7 cellular contexts compared by ENCODE assay signal in the genomic region with DNA sequence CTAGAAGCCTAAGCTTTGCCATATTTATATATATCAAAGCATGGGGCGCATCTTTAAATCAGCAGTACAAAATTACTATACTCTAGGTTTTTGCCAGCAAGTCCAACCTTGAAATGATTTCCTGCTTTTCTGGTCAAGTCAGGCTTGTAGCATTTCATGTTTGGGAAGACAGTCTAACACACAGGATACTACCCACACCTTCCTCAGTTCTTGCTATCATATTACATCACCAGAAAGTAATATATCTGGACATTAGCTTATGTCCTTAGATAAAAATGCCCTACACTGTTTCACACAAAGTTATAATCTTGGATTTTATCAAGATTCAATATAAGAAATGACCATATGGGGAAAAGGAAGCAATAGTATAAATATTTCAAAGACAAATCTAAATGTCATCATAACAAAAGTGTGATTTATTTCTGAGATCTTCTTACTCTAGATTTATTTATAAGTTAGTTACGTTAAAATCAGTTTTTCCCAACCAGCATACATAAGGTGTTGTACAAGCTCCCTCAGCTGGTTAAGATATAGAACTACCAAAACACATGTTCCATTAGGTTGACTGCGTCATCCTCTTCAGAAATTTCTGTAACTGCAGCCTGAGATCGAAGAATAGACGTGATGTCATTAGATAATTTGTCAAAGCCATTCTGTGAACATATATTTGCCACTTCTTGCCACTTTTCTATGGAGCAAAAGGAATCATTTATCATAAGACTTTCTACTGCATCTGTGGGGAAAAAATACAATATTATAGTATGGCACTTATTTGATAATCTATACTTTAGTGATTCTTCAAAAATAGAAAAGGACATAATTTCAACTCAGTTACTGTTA. TPM values are rescaled to one million over a fixed set of nuclear protein-coding genes. Genes with fewer than 3 reads are reported as not detected.
DNase-seq lines count a peak whose midpoint lies in the region; ATAC-seq, FAIRE-seq and TF ChIP-seq lines count a peak whose summit lies in the region.

No MANE protein-coding gene starts in this region.

- peak; percentile 90 for TF ChIP-seq RAD21 in HCT116 (IDR thresholded peaks at IDR 0.05; ENCODE audit: low read depth)

- no peak overlapping the region for H3K9ac ChIP-seq in HCT116 (ENCODE audit: low read length)

- H3K27ac ChIP-seq in HCT116 (ENCODE audit: low read depth, low read length): no peak overlapping the region
- no peak overlapping the region for H3K27ac ChIP-seq in heart right ventricle

- CTCF ChIA-PET in HCT116 (lab: Charles Lee): interaction anchor here (0.8 to 3.9 kb wide), 5 partner anchors 125 to 1069 kb away, joined by 3 to 46 read pairs (median 3); a partner anchor contains a TSS
- CTCF ChIA-PET in activated CD8-positive, alpha-beta T cell treated with anti-CD3 and anti-CD28 coated beads, Interleukin-2, amount 10 ng/mL, durations not matched to agents 7 days and 5 days (lab: Charles Lee): interaction anchor here (0.7 to 6.0 kb wide), 14 partner anchors 7 to 517 kb away, joined by 3 to 40 read pairs (median 4); a partner anchor contains a TSS

- no peaks in the 10 kb centered on the region for H3K36me3 ChIP-seq in HCT116 (ENCODE audit: control insufficient read depth in 1 of 2, insufficient read depth in 2 of 2, low read length in 2 of 2)
- no peaks in the 10 kb centered on the region for H3K36me3 ChIP-seq in heart right ventricle

- no peak overlapping the region for H2AFZ ChIP-seq in HCT116 (ENCODE audit: low read depth, low read length, poor library complexity, severe bottlenecking)

- H3K27me3 Mint-ChIP-seq in activated CD8-positive, alpha-beta T cell treated with anti-CD3 and anti-CD28 coated beads, Interleukin-2, amount 10 ng/mL, durations not matched to agents 7 days and 5 days (ENCODE audit: low read depth): no peaks in the 10 kb centered on the region
- H3K27me3 Mint-ChIP-seq in activated T-helper 1 cell treated with anti-CD3 and anti-CD28 coated beads, Interleukin-12 subunit alpha, Interleukin-12 subunit beta, Interleukin-2, Interleukin-4 antibody, amounts not matched to agents 30 ng/mL and 10 ng/mL and 1 ng/mL, durations not matched to agents 14 hours and 24 hours and 36 hours (ENCODE audit: insufficient read depth): no peaks in the 10 kb centered on the region

- WGBS in heart right ventricle, 2 donors: 23 to 30% methylated on average over 5 of the region's 5 CpGs

- TF ChIP-seq POLR2A in HCT116 (IDR thresholded peaks at IDR 0.05; ENCODE audit: borderline replicate concordance, extremely low read depth, insufficient read depth, insufficient read length): no peak

- H3K9me3 ChIP-seq in HCT116 (ENCODE audit: control insufficient read depth in 1 of 2, insufficient read depth in 1 of 2, low read depth in 1 of 2, low read length in 2 of 2) (no peaks in the 10 kb centered on the region), heart right ventricle (no peaks in the 10 kb centered on the region)

- no peak overlapping the region for H3K4me3 ChIP-seq in HCT116 (replicated peaks in 1 of 2; ENCODE audit: low read depth in 1 of 2, low read length in 2 of 2)
- H3K4me3 ChIP-seq in heart right ventricle: no peak overlapping the region

- RAD21 ChIA-PET in HCT116 (lab: Charles Lee; ENCODE audit: low non-redundant PET in 1 of 2, low total read pairs in 2 of 2, uncharacterized antibody in 2 of 2, unreplicated experiment in 2 of 2): interaction anchor here (1.2 to 1.9 kb wide), 2 partner anchors 276 kb away, joined by 4 to 5 read pairs; no protein-coding TSS in a partner anchor

- peak; percentile 81 for ATAC-seq in HCT116
- ATAC-seq in activated CD8-positive, alpha-beta T cell treated with anti-CD3 and anti-CD28 coated beads, Interleukin-2, amount 10 ng/mL, durations not matched to agents 7 days and 5 days: peak; percentile 77
- peak in 7 of 8 donors; percentile 66 to 80 (median 72) for ATAC-seq in heart right ventricle
- peak; percentile 75 for ATAC-seq in stimulated activated effector memory CD8-positive, alpha-beta T cell treated with anti-CD3 and anti-CD28 coated beads, Interleukin-12 subunit alpha, Interleukin-12 subunit beta, amount 100 ng/mL, for 72 hours

- no peak overlapping the region for H3K27ac Mint-ChIP-seq in activated CD8-positive, alpha-beta T cell treated with anti-CD3 and anti-CD28 coated beads, Interleukin-2, amount 10 ng/mL, durations not matched to agents 7 days and 5 days
- H3K27ac Mint-ChIP-seq in stimulated activated effector memory CD8-positive, alpha-beta T cell treated with anti-CD3 and anti-CD28 coated beads, Interleukin-12 subunit alpha, Interleukin-12 subunit beta, amount 100 ng/mL, for 72 hours: no peak overlapping the region
- H3K27ac Mint-ChIP-seq in activated T-helper 1 cell treated with anti-CD3 and anti-CD28 coated beads, Interleukin-12 subunit alpha, Interleukin-12 subunit beta, Interleukin-2, Interleukin-4 antibody, amounts not matched to agents 30 ng/mL and 10 ng/mL and 1 ng/mL, durations not matched to agents 14 hours and 24 hours and 36 hours: no peak overlapping the region

- no peaks in the 10 kb centered on the region for H3K9me2 ChIP-seq in HCT116 (ENCODE audit: insufficient read depth)

- H3K36me3 Mint-ChIP-seq in activated CD8-positive, alpha-beta T cell treated with anti-CD3 and anti-CD28 coated beads, Interleukin-2, amount 10 ng/mL, durations not matched to agents 7 days and 5 days (ENCODE audit: low read depth): no peaks in the 10 kb centered on the region
- no peaks in the 10 kb centered on the region for H3K36me3 Mint-ChIP-seq in stimulated activated effector memory CD8-positive, alpha-beta T cell treated with anti-CD3 and anti-CD28 coated beads, Interleukin-12 subunit alpha, Interleukin-12 subunit beta, amount 100 ng/mL, for 72 hours
- H3K36me3 Mint-ChIP-seq in activated T-helper 1 cell treated with anti-CD3 and anti-CD28 coated beads, Interleukin-12 subunit alpha, Interleukin-12 subunit beta, Interleukin-2, Interleukin-4 antibody, amounts not matched to agents 30 ng/mL and 10 ng/mL and 1 ng/mL, durations not matched to agents 14 hours and 24 hours and 36 hours (ENCODE audit: low read depth): no peaks in the 10 kb centered on the region

- H3K4me2 ChIP-seq in HCT116 (ENCODE audit: low read length): no peak overlapping the region

- no peaks in the 10 kb centered on the region for H3K27me3 ChIP-seq in HCT116 (ENCODE audit: insufficient read depth, low read length)
- H3K27me3 ChIP-seq in heart right ventricle: no peaks in the 10 kb centered on the region

- H3K4me3 Mint-ChIP-seq in activated CD8-positive, alpha-beta T cell treated with anti-CD3 and anti-CD28 coated beads, Interleukin-2, amount 10 ng/mL, durations not matched to agents 7 days and 5 days: no peak overlapping the region
- H3K4me3 Mint-ChIP-seq in stimulated activated effector memory CD8-positive, alpha-beta T cell treated with anti-CD3 and anti-CD28 coated beads, Interleukin-12 subunit alpha, Interleukin-12 subunit beta, amount 100 ng/mL, for 72 hours: no peak overlapping the region
- H3K4me3 Mint-ChIP-seq in activated T-helper 1 cell treated with anti-CD3 and anti-CD28 coated beads, Interleukin-12 subunit alpha, Interleukin-12 subunit beta, Interleukin-2, Interleukin-4 antibody, amounts not matched to agents 30 ng/mL and 10 ng/mL and 1 ng/mL, durations not matched to agents 14 hours and 24 hours and 36 hours: no peak overlapping the region

- intact Hi-C loops in HCT116 (cut with micrococcal nuclease) (loop anchor here (1.0 to 10.0 kb wide), 7 partner anchors 160 to 1071 kb away; a partner anchor contains a TSS), heart right ventricle (cut with DNase I) (loop anchor here in 6 of 10 donors (2.0 to 10.0 kb wide), 5 partner anchors 159 to 451 kb away; a partner anchor contains a TSS)
- intact Hi-C loops in activated T-helper 1 cell treated with anti-CD3 and anti-CD28 coated beads, Interleukin-12 subunit alpha, Interleukin-12 subunit beta, Interleukin-2, Interleukin-4 antibody, amounts not matched to agents 30 ng/mL and 10 ng/mL and 1 ng/mL, durations not matched to agents 14 hours and 24 hours and 36 hours (cut with micrococcal nuclease): loop anchor here (1.0 to 10.0 kb wide), 5 partner anchors 160 to 451 kb away; a partner anchor contains a TSS

- BruUV-seq in HCT116 (replicated peaks; lab: Mats Ljungman, UMichigan): no TSS peak

- POLR2A ChIA-PET in HCT116 (lab: Charles Lee): interaction anchor here (0.8 to 0.9 kb wide), 2 partner anchors 124 to 125 kb away, joined by 3 read pairs; a partner anchor contains a TSS
- POLR2A ChIA-PET in activated CD8-positive, alpha-beta T cell treated with anti-CD3 and anti-CD28 coated beads, Interleukin-2, amount 10 ng/mL, durations not matched to agents 7 days and 5 days (lab: Charles Lee): no interaction called here

- no peaks in the 10 kb centered on the region for H3K4me1 Mint-ChIP-seq in activated CD8-positive, alpha-beta T cell treated with anti-CD3 and anti-CD28 coated beads, Interleukin-2, amount 10 ng/mL, durations not matched to agents 7 days and 5 days (ENCODE audit: low read depth)
- H3K4me1 Mint-ChIP-seq in stimulated activated effector memory CD8-positive, alpha-beta T cell treated with anti-CD3 and anti-CD28 coated beads, Interleukin-12 subunit alpha, Interleukin-12 subunit beta, amount 100 ng/mL, for 72 hours: no peaks in the 10 kb centered on the region
- H3K4me1 Mint-ChIP-seq in activated T-helper 1 cell treated with anti-CD3 and anti-CD28 coated beads, Interleukin-12 subunit alpha, Interleukin-12 subunit beta, Interleukin-2, Interleukin-4 antibody, amounts not matched to agents 30 ng/mL and 10 ng/mL and 1 ng/mL, durations not matched to agents 14 hours and 24 hours and 36 hours (ENCODE audit: low read depth): no peaks in the 10 kb centered on the region

- DNase-seq in HCT116 (ENCODE audit: low read depth, low spot score) (peak; percentile 37), NCI-H2107 treated with DMSO at 0.1 percent for 48 hours (lab: John Stamatoyannopoulos, UW; ENCODE audit: unreplicated experiment) (peak; percentile 75), heart right ventricle (no peak)
- no peak for DNase-seq in activated CD8-positive, alpha-beta T cell treated with anti-CD3 and anti-CD28 coated beads, Interleukin-2, amount 10 ng/mL, durations not matched to agents 7 days and 5 days
- no peak for DNase-seq in stimulated activated effector memory CD8-positive, alpha-beta T cell treated with anti-CD3 and anti-CD28 coated beads, Interleukin-12 subunit alpha, Interleukin-12 subunit beta, amount 100 ng/mL, for 72 hours (ENCODE audit: low spot score in 2 of 2)
- DNase-seq in activated T-helper 1 cell treated with anti-CD3 and anti-CD28 coated beads, Interleukin-12 subunit alpha, Interleukin-12 subunit beta, Interleukin-2, Interleukin-4 antibody, amounts not matched to agents 30 ng/mL and 10 ng/mL and 1 ng/mL, durations not matched to agents 14 hours and 24 hours and 36 hours (ENCODE audit: low spot score): no peak

- peak; percentile 96 for FAIRE-seq in G401.6 (lab: Jason Lieb, UNC)

- H3K9me3 Mint-ChIP-seq in activated CD8-positive, alpha-beta T cell treated with anti-CD3 and anti-CD28 coated beads, Interleukin-2, amount 10 ng/mL, durations not matched to agents 7 days and 5 days (ENCODE audit: insufficient read depth): no peaks in the 10 kb centered on the region
- no peaks in the 10 kb centered on the region for H3K9me3 Mint-ChIP-seq in stimulated activated effector memory CD8-positive, alpha-beta T cell treated with anti-CD3 and anti-CD28 coated beads, Interleukin-12 subunit alpha, Interleukin-12 subunit beta, amount 100 ng/mL, for 72 hours
- no peaks in the 10 kb centered on the region for H3K9me3 Mint-ChIP-seq in activated T-helper 1 cell treated with anti-CD3 and anti-CD28 coated beads, Interleukin-12 subunit alpha, Interleukin-12 subunit beta, Interleukin-2, Interleukin-4 antibody, amounts not matched to agents 30 ng/mL and 10 ng/mL and 1 ng/mL, durations not matched to agents 14 hours and 24 hours and 36 hours

- no peaks in the 10 kb centered on the region for H4K20me1 ChIP-seq in HCT116 (ENCODE audit: insufficient read depth)

- H3K4me1 ChIP-seq in HCT116 (ENCODE audit: control insufficient read depth in 1 of 2, insufficient read depth in 2 of 2, low read length in 2 of 2): no peaks in the 10 kb centered on the region; a peak in 1 of 4 replicates
- H3K4me1 ChIP-seq in heart right ventricle: peaks cover 0 to 8% (median 0%) of the 10 kb centered on the region in 9 donors

- TF ChIP-seq CTCF in HCT116 (IDR thresholded peaks at IDR 0.05 in 2 of 3, conservative IDR thresholded peaks at IDR 0.05 in 1 of 3; ENCODE audit: borderline replicate concordance in 1 of 3, insufficient read depth in 1 of 3, low read depth in 2 of 3, low read length in 2 of 3) (peak; percentile 34 to 69 (median 66); a peak in 4 of 6 replicates), heart right ventricle (IDR thresholded peaks at IDR 0.05) (peak; percentile 33 to 78 (median 67))

- H3K79me2 ChIP-seq in HCT116 (ENCODE audit: insufficient read depth, low read length): no peaks in the 10 kb centered on the region

RNA-seq across cellular contexts. Expression of a gene that starts 56.6 kb away (rescaled TPM):
- total RNA-seq in HCT116 (2021; ENCODE audit: unreplicated experiment) (11.1 TPM), heart right ventricle (1 to 10 TPM; 4.0 to 9.0 (median 6.3) TPM)
- 4.6 and 4.9 TPM in 2 replicates for polyA plus RNA-seq in HCT116 (2012)
- 1 to 10 TPM; 6.3 to 8.5 TPM for total RNA-seq in activated CD8-positive, alpha-beta T cell treated with anti-CD3 and anti-CD28 coated beads, Interleukin-2, amount 10 ng/mL, durations not matched to agents 7 days and 5 days
- polyA plus RNA-seq in heart right ventricle: 1 to 10 TPM; 1.7 to 9.7 TPM
- 9.0 and 12.3 TPM in 2 replicates for total RNA-seq in activated T-helper 1 cell treated with anti-CD3 and anti-CD28 coated beads, Interleukin-12 subunit alpha, Interleukin-12 subunit beta, Interleukin-2, Interleukin-4 antibody, amounts not matched to agents 30 ng/mL and 10 ng/mL and 1 ng/mL, durations not matched to agents 14 hours and 24 hours and 36 hours

RNA-seq across cellular contexts. Expression of a gene that starts 57.0 kb away (rescaled TPM):
- total RNA-seq in HCT116 (2021; ENCODE audit: unreplicated experiment) (1,291 TPM), heart right ventricle (100 to 1,000 TPM; 365 to 520 (median 408) TPM)
- 2,139 and 2,335 TPM in 2 replicates for polyA plus RNA-seq in HCT116 (2012)
- 100 to 1,000 TPM; 889 to 959 TPM for total RNA-seq in activated CD8-positive, alpha-beta T cell treated with anti-CD3 and anti-CD28 coated beads, Interleukin-2, amount 10 ng/mL, durations not matched to agents 7 days and 5 days
- polyA plus RNA-seq in heart right ventricle: 1,000 to 10,000 TPM in 1 of 2 donors, 100 to 1,000 TPM in 1; 679 to 1,979 TPM
- total RNA-seq in activated T-helper 1 cell treated with anti-CD3 and anti-CD28 coated beads, Interleukin-12 subunit alpha, Interleukin-12 subunit beta, Interleukin-2, Interleukin-4 antibody, amounts not matched to agents 30 ng/mL and 10 ng/mL and 1 ng/mL, durations not matched to agents 14 hours and 24 hours and 36 hours: 949 and 953 TPM in 2 replicates

Comparison
In these comparisons a context has a peak if more than half of its experiments do, and no peak if none do; other contexts are left out.
1. DNase-seq: peak in HCT116 (single experiment) and NCI-H2107 treated with DMSO at 0.1 percent for 48 hours (single experiment); none in activated CD8-positive, alpha-beta T cell treated with anti-CD3 and anti-CD28 coated beads, Interleukin-2, amount 10 ng/mL, durations not matched to agents 7 days and 5 days (single experiment), heart right ventricle (0 of 2), stimulated activated effector memory CD8-positive, alpha-beta T cell treated with anti-CD3 and anti-CD28 coated beads, Interleukin-12 subunit alpha, Interleukin-12 subunit beta, amount 100 ng/mL, for 72 hours (0 of 2) and activated T-helper 1 cell treated with anti-CD3 and anti-CD28 coated beads, Interleukin-12 subunit alpha, Interleukin-12 subunit beta, Interleukin-2, Interleukin-4 antibody, amounts not matched to agents 30 ng/mL and 10 ng/mL and 1 ng/mL, durations not matched to agents 14 hours and 24 hours and 36 hours (single experiment).
2. Peak in every context shown above with its lines, with median percentiles within 50 percentile points of each other: ATAC-seq.